ENCODE assay signal across 24 cellular contexts in genomic region chr7:76187246-76187645, GRCh38. TPM values are rescaled to one million over a fixed set of nuclear protein-coding genes. Genes with fewer than 3 reads are reported as not detected.
"Had no signal": no experiment of that assay in that cellular context is flagged by ENCODE, and none has a peak within 500 bp of the region (broad histone marks: within the 10 kb centered on the region; RNA-seq: fewer than 3 reads in every experiment).

No MANE protein-coding gene starts in this region.

- DNase-seq: Karpas-422; KG1; MM.1S; NCI-H1092 treated with DMSO at 0.1 percent for 48 hours; NCI-H1417; NCI-H1436 treated with DMSO at 0.1 percent for 48 hours; NCI-H1694; NCI-H187 treated with DMSO at 0.1 percent for 48 hours; NCI-H2029 treated with DMSO at 0.1 percent for 48 hours; NCI-H2171 treated with DMSO at 0.1 percent for 48 hours; NCI-H345; NCI-H446 treated with DMSO at 0.1 percent for 48 hours; NCI-H510A treated with DMSO at 0.1 percent for 48 hours; NCI-H526; NCI-H748 treated with DMSO at 0.1 percent for 48 hours; NK-92 treated with Interleukin-12 subunit alpha and Interleukin-12 subunit beta, amount 100 ng/mL, for 24 hours; PC-3; SHP77; SK-N-SH; SW 1271; T-cell had no signal

- H3K9ac ChIP-seq: SK-N-SH had no signal

- H3K4me2 ChIP-seq: SK-N-SH had no signal

- H3K9me3 Mint-ChIP-seq: T-cell had no signal

- H3K4me1 Mint-ChIP-seq: T-cell had no signal

- H3K27ac Mint-ChIP-seq: T-cell had no signal

- H3K4me3 Mint-ChIP-seq: T-cell had no signal

- H3K36me3 Mint-ChIP-seq: T-cell had no signal

- H3K27ac ChIP-seq: RWPE1 had no signal

- H3K9me3 ChIP-seq: SK-N-SH had no signal

- ATAC-seq: Panc1, PC-3, T-cell had no signal

RNA-seq across cellular contexts. Expression of gene SRRM3, which starts 14.4 kb away (rescaled TPM):
- total RNA-seq: OCI-LY7, T-cell had no signal
